Comparison of ENCODE assay signal across 8 cellular contexts in genomic region chr12:59808317-59808910, GRCh38.
DNase-seq lines count a peak whose midpoint lies in the region; ATAC-seq and TF ChIP-seq lines count a peak whose summit lies in the region.

No MANE protein-coding gene starts in this region.

- TF ChIP-seq CTCF in RWPE1 (conservative IDR thresholded peaks at IDR 0.05; ENCODE audit: low read depth) (peak; percentile 81), nephron (IDR thresholded peaks at IDR 0.05; ENCODE audit: unreplicated experiment in 3 of 3) (peak; percentile 67 to 84 (median 71))

- no peaks in the 10 kb centered on the region for H3K9me3 ChIP-seq in HAP-1

- POLR2A ChIA-PET in RWPE1 (lab: Yijun Ruan, JAX; ENCODE audit: low non-redundant PET), result no interaction called here

- no peaks in the 10 kb centered on the region for H3K36me3 ChIP-seq in HAP-1 (replicated peaks)

- H3K27ac ChIP-seq in RWPE1, result no peak overlapping the region

- no peaks in the 10 kb centered on the region for H3K4me1 ChIP-seq in HAP-1

- H3K27ac Mint-ChIP-seq in nephron, result no peak overlapping the region

- in situ Hi-C loops in HAP-1 (cut with MboI; ENCODE audit: low sequenced_read_pairs), result no loop called here

- H3K4me3 Mint-ChIP-seq in nephron, result no peak overlapping the region

- H3K36me3 Mint-ChIP-seq in nephron (ENCODE audit: low read depth), result no peaks in the 10 kb centered on the region

- no peaks in the 10 kb centered on the region for H3K27me3 Mint-ChIP-seq in nephron (ENCODE audit: low read depth)

- peak; percentile 41 for DNase-seq in NCI-H2107 treated with DMSO at 0.1 percent for 48 hours (lab: John Stamatoyannopoulos, UW; ENCODE audit: unreplicated experiment)
- DNase-seq in NCI-H2107 (lab: John Stamatoyannopoulos, UW), result no peak
- DNase-seq in RWPE1 (ENCODE audit: low spot score), result peak; percentile 20
- DNase-seq in HAP-1 (ENCODE audit: low spot score in 2 of 2), result no peak

- CTCF ChIA-PET in RWPE1 (lab: Yijun Ruan, JAX), result interaction anchor here (0.7 to 1.1 kb wide), 3 partner anchors 159 to 234 kb away, joined by 3 to 4 read pairs (median 3); no protein-coding TSS in a partner anchor

- ATAC-seq in GM21367 (IDR thresholded peaks at IDR 0.05; ENCODE audit: unreplicated experiment) (peak; percentile 85), HG03521 (IDR thresholded peaks at IDR 0.05; ENCODE audit: unreplicated experiment) (peak; percentile 87), esophagus mucosa (peak; percentile 51)

- H3K27me3 ChIP-seq in HAP-1 (ENCODE audit: low read depth), result no peaks in the 10 kb centered on the region

- H3K9me3 Mint-ChIP-seq in nephron, result no peaks in the 10 kb centered on the region

- no peak overlapping the region for H3K4me3 ChIP-seq in HAP-1

- H3K4me1 Mint-ChIP-seq in nephron, result no peaks in the 10 kb centered on the region

Comparison
In these comparisons a context has a peak if more than half of its experiments do, and no peak if none do; other contexts are left out.
1. DNase-seq: peak in NCI-H2107 treated with DMSO at 0.1 percent for 48 hours (single experiment) and RWPE1 (single experiment); none in NCI-H2107 (single experiment) and HAP-1 (0 of 2).
2. Peak in every context shown above with its lines, with median percentiles within 50 percentile points of each other: ATAC-seq.